ENCODE assay signal across 8 cellular contexts in genomic region chr21:33931799-33932390, GRCh38. TPM values are rescaled to one million over a fixed set of nuclear protein-coding genes. Genes with fewer than 3 reads are reported as not detected.
DNase-seq lines count a peak whose midpoint lies in the region; ATAC-seq and TF ChIP-seq lines count a peak whose summit lies in the region.

No MANE protein-coding gene starts in this region.

- CTCF ChIA-PET in activated CD8-positive, alpha-beta T cell treated with anti-CD3 and anti-CD28 coated beads for 36 hours (lab: Charles Lee): interaction anchor here (0.8 to 4.0 kb wide), 5 partner anchors 8 to 144 kb away, joined by 3 to 31 read pairs (median 13); no protein-coding TSS in a partner anchor
- CTCF ChIA-PET in HEK293T (lab: Yijun Ruan, JAX): interaction anchor here (0.7 kb wide), 1 partner anchor 412 kb away, joined by 5 read pairs; no protein-coding TSS in a partner anchor

- peak overlapping the region; percentile 34 to 72 (median 69) for H3K9ac ChIP-seq in skeletal muscle tissue (ENCODE audit: low read depth in 1 of 3, low read length in 3 of 3)

- H3K9me3 Mint-ChIP-seq in activated CD8-positive, alpha-beta T cell treated with anti-CD3 and anti-CD28 coated beads for 36 hours: no peaks in the 10 kb centered on the region

- no peak for TF ChIP-seq CTCF in activated CD8-positive, alpha-beta T cell treated with anti-CD3 and anti-CD28 coated beads for 36 hours (IDR thresholded peaks at IDR 0.05)

- POLR2A ChIA-PET in activated CD8-positive, alpha-beta T cell treated with anti-CD3 and anti-CD28 coated beads for 36 hours (lab: Charles Lee): interaction anchor here (0.6 to 10.4 kb wide), 4 partner anchors 10 to 43 kb away, joined by 3 to 160 read pairs (median 42); no protein-coding TSS in a partner anchor
- POLR2A ChIA-PET in HEK293T (lab: Yijun Ruan, JAX): interaction anchor here (0.9 to 1.0 kb wide), 2 partner anchors 16 to 20 kb away, joined by 3 to 4 read pairs; no protein-coding TSS in a partner anchor

- no peaks in the 10 kb centered on the region for H3K27me3 Mint-ChIP-seq in activated CD8-positive, alpha-beta T cell treated with anti-CD3 and anti-CD28 coated beads for 36 hours

- H3K36me3 Mint-ChIP-seq in activated CD8-positive, alpha-beta T cell treated with anti-CD3 and anti-CD28 coated beads for 36 hours (ENCODE audit: low read depth): peaks cover 20% of the 10 kb centered on the region

- H3K4me3 ChIP-seq in skeletal muscle tissue (ENCODE audit: low read length in 3 of 3): peak overlapping the region; percentile 66 to 79 (median 69)

- no peaks in the 10 kb centered on the region for H3K27me3 ChIP-seq in skeletal muscle tissue (ENCODE audit: control insufficient read depth in 3 of 3, insufficient read depth in 3 of 3, low read length in 3 of 3)

- no peaks in the 10 kb centered on the region for H3K9me3 ChIP-seq in skeletal muscle tissue (ENCODE audit: control insufficient read depth in 3 of 3, low read length in 3 of 3)

- peak overlapping the region; percentile 99 for H3K27ac Mint-ChIP-seq in activated CD8-positive, alpha-beta T cell treated with anti-CD3 and anti-CD28 coated beads for 36 hours

- no peak for ATAC-seq in activated CD8-positive, alpha-beta T cell treated with anti-CD3 and anti-CD28 coated beads for 36 hours
- ATAC-seq in left cardiac atrium (peak; percentile 51 to 76), HG03342 (IDR thresholded peaks at IDR 0.05; ENCODE audit: unreplicated experiment) (no peak), GM18867 (IDR thresholded peaks at IDR 0.05; ENCODE audit: unreplicated experiment) (no peak)

- intact Hi-C loops in activated CD8-positive, alpha-beta T cell treated with anti-CD3 and anti-CD28 coated beads for 36 hours (cut with micrococcal nuclease): loop anchor here (2.0 to 5.0 kb wide), 2 partner anchors 17 to 45 kb away; no protein-coding TSS in a partner anchor
- intact Hi-C loops in left cardiac atrium (cut with DNase I): no loop called here

- DNase-seq in NCI-H1417 (lab: John Stamatoyannopoulos, UW) (peak in 2 of 3 experiments; percentile 38 to 78), NCI-H1417 treated with DMSO at 0.1 percent for 48 hours (lab: John Stamatoyannopoulos, UW) (no peak), left cardiac atrium (no peak), HEK293T (ENCODE audit: extremely low spot score) (no peak)
- no peak for DNase-seq in activated CD8-positive, alpha-beta T cell treated with anti-CD3 and anti-CD28 coated beads for 36 hours

- H3K4me1 Mint-ChIP-seq in activated CD8-positive, alpha-beta T cell treated with anti-CD3 and anti-CD28 coated beads for 36 hours (ENCODE audit: low read depth): peaks cover 33% of the 10 kb centered on the region

- peak overlapping the region; percentile 1 for H3K27ac ChIP-seq in skeletal muscle tissue (ENCODE audit: low read depth, low read length)

- H3K4me1 ChIP-seq in skeletal muscle tissue (ENCODE audit: control insufficient read depth in 3 of 3, insufficient read depth in 3 of 3, low read length in 3 of 3): peaks cover 0 to 14% (median 4%) of the 10 kb centered on the region in 3 donors

- no peaks in the 10 kb centered on the region for H3K36me3 ChIP-seq in skeletal muscle tissue (ENCODE audit: control insufficient read depth in 3 of 3, insufficient read depth in 3 of 3, low read length in 3 of 3)

- H3K4me3 Mint-ChIP-seq in activated CD8-positive, alpha-beta T cell treated with anti-CD3 and anti-CD28 coated beads for 36 hours: peak overlapping the region; percentile 91

TF ChIP-seq in HEK293T, 16 proteins besides CTCF, POLR2A, EP300 and RAD21:
- TF ChIP-seq FOXM1 (IDR thresholded peaks at IDR 0.05; ENCODE audit: borderline replicate concordance): no peak
- TF ChIP-seq NFRKB (IDR thresholded peaks at IDR 0.05): no peak
- no peak for TF ChIP-seq SP1 (IDR thresholded peaks at IDR 0.05)
- TF ChIP-seq ZNF384 (IDR thresholded peaks at IDR 0.05): no peak
- TF ChIP-seq CTBP1 (IDR thresholded peaks at IDR 0.05; ENCODE audit: borderline replicate concordance): no peak
- TF ChIP-seq ELF4 (IDR thresholded peaks at IDR 0.05): no peak
- TF ChIP-seq, protein P1, sequence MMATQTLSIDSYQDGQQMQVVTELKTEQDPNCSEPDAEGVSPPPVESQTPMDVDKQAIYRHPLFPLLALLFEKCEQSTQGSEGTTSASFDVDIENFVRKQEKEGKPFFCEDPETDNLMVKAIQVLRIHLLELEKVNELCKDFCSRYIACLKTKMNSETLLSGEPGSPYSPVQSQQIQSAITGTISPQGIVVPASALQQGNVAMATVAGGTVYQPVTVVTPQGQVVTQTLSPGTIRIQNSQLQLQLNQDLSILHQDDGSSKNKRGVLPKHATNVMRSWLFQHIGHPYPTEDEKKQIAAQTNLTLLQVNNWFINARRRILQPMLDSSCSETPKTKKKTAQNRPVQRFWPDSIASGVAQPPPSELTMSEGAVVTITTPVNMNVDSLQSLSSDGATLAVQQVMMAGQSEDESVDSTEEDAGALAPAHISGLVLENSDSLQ (IDR thresholded peaks at IDR 0.05): no peak
- TF ChIP-seq TARDBP (IDR thresholded peaks at IDR 0.05): no peak
- no peak for TF ChIP-seq LEF1 (IDR thresholded peaks at IDR 0.05; ENCODE audit: borderline replicate concordance)
- TF ChIP-seq SUZ12 (IDR thresholded peaks at IDR 0.05): no peak

RNA-seq across cellular contexts. Expression of gene ATP5PO, which starts 16.3 kb away (rescaled TPM):
- total RNA-seq in activated CD8-positive, alpha-beta T cell treated with anti-CD3 and anti-CD28 coated beads for 36 hours: 100 to 1,000 TPM; 234 to 241 TPM
- total RNA-seq in left cardiac atrium: 100 to 1,000 TPM; 534 to 568 TPM
- total RNA-seq in skeletal muscle tissue: 258 TPM

Comparison
In these comparisons a context has a peak if more than half of its experiments do, and no peak if none do; other contexts are left out.
1. DNase-seq: peak in NCI-H1417 (2 of 3); none in NCI-H1417 treated with DMSO at 0.1 percent for 48 hours (single experiment), activated CD8-positive, alpha-beta T cell treated with anti-CD3 and anti-CD28 coated beads for 36 hours (single experiment), left cardiac atrium (single experiment) and HEK293T (single experiment).
2. ATAC-seq: peak in left cardiac atrium (2 of 2); none in activated CD8-positive, alpha-beta T cell treated with anti-CD3 and anti-CD28 coated beads for 36 hours (single experiment), HG03342 (single experiment) and GM18867 (single experiment).